15 cellular contexts compared by ENCODE assay signal in the genomic region with DNA sequence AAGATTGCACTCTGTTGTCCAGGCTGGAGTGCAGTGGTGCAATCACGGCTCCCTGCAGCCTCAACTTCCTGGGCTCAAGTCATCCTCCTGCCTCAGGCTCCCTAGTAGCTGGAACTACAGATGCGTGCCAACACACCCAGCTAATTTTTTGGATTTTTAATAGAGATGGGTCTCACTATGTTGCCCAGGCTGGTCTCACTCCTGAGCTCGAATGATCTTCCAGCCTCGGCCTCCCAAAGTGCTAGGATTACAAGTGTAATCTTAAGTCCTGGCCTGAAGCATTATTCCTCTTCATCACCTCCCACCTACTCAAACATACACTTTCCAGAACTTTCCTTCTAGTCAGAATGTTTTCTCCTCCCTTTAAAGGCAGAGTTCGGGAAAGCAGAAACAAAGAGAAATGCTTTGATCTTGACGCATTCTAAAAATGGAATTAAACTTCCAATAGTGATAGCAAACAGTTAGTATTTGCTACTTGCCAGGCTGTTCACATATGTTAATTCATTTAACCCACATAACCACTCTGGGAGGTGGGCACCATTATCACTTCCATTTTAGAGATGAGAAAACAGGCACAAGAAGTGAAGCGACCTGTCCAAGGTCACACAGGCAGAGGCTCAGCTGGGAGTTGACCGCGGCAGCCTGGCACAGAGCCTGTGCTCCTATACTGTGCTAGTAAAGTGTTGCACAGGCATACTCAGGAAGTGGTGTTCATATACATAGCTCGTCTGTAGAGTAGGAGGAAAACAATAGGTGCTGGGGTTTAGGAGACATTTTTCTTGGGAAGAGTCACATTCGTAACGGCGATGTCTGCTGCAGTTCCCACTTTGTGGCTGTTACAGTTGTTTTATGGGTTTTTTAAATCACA. TPM values are rescaled to one million over a fixed set of nuclear protein-coding genes. Genes with fewer than 3 reads are reported as not detected.
DNase-seq lines count a peak whose midpoint lies in the region; ATAC-seq and TF ChIP-seq lines count a peak whose summit lies in the region.
"Had no signal": no experiment of that assay in that cellular context is flagged by ENCODE, and none has a peak within 500 bp of the region (broad histone marks: within the 10 kb centered on the region; RNA-seq: fewer than 3 reads in every experiment).

No MANE protein-coding gene starts in this region.

- H3K4me1 Mint-ChIP-seq in MCF 10A (ENCODE audit: insufficient read depth, unreplicated experiment) (peaks cover 42% of the 10 kb centered on the region), nephron (peaks cover 47% of the 10 kb centered on the region)

- no peaks in the 10 kb centered on the region for H3K9me3 Mint-ChIP-seq in MCF 10A (ENCODE audit: unreplicated experiment)
- H3K9me3 Mint-ChIP-seq in nephron = no peaks in the 10 kb centered on the region

- TF ChIP-seq CTCF in DOHH2 (IDR thresholded peaks at IDR 0.05; ENCODE audit: low read depth, low read length, poor library complexity, severe bottlenecking) (no peak), MCF 10A (IDR thresholded peaks at IDR 0.05; ENCODE audit: unreplicated experiment) (no peak), nephron (IDR thresholded peaks at IDR 0.05; ENCODE audit: unreplicated experiment in 3 of 3) (no peak)

- peak overlapping the region; percentile 14; the same call in 1 of the 2 replicates for H3K4me2 ChIP-seq in DOHH2 (ENCODE audit: low read length)
- H3K4me2 ChIP-seq: KMS-11 had no signal

- no peak overlapping the region for H3K4me3 ChIP-seq in DOHH2 (ENCODE audit: low read length)
- H3K4me3 ChIP-seq: body of pancreas had no signal

- H3K4me3 Mint-ChIP-seq in MCF 10A (ENCODE audit: unreplicated experiment) (no peak overlapping the region), nephron (peak overlapping the region; percentile 9 to 78 (median 46))

- CTCF ChIA-PET in MCF 10A (lab: Yijun Ruan, JAX) = interaction anchor here (0.7 to 1.7 kb wide), 5 partner anchors 25 to 94 kb away, joined by 3 to 7 read pairs (median 4); no protein-coding TSS in a partner anchor

- no peaks in the 10 kb centered on the region for H3K9me2 ChIP-seq in DOHH2 (replicated peaks; ENCODE audit: control insufficient read depth, low read length)

- H3F3A ChIP-seq in DOHH2 (ENCODE audit: control insufficient read depth, insufficient read depth) = peaks cover 30% of the 10 kb centered on the region

- in situ Hi-C loops in ACHN (cut with HindIII; ENCODE audit: low pct_ligation_motif_present, low pct_unique_long_range_greater_than_20kb, low sequenced_read_pairs) = no loop called here

- H3K4me1 ChIP-seq in DOHH2 (ENCODE audit: control insufficient read depth, low read length) = peaks cover 51% of the 10 kb centered on the region

- H3K79me2 ChIP-seq in DOHH2 (ENCODE audit: control insufficient read depth, low read length) = peaks cover 6% of the 10 kb centered on the region; the same call in 1 of the 2 replicates

- peak; percentile 2 to 24 for DNase-seq in Kasumi-1 (lab: John Stamatoyannopoulos, UW)
- DNase-seq in MCF 10A (ENCODE audit: unreplicated experiment) = peak; percentile 71
- DNase-seq in D341Med (ENCODE audit: low spot score) = no peak
- DNase-seq in ACHN = no peak
- no peak for DNase-seq in activated CD4-positive, CD25-positive, alpha-beta regulatory T cell (lab: John Stamatoyannopoulos, UW)
- DNase-seq: body of pancreas, foreskin fibroblast, NCI-H226 had no signal

- H3K9me3 ChIP-seq in DOHH2 (ENCODE audit: control insufficient read depth, insufficient read depth, low read length) = no peaks in the 10 kb centered on the region
- H3K9me3 ChIP-seq: body of pancreas had no signal

- H3K27ac ChIP-seq in DOHH2 (ENCODE audit: low read depth, low read length) = 0 out of 2 replicates have a peak overlapping the region, but pooled peaks have one; percentile 0
- H3K27ac ChIP-seq: body of pancreas, KMS-11 had no signal

- POLR2A ChIA-PET in MCF 10A (lab: Yijun Ruan, JAX) = interaction anchor here (0.6 to 1.5 kb wide), 10 partner anchors 8 to 91 kb away, joined by 3 to 5 read pairs (median 4); a partner anchor contains a TSS

- H3K27me3 ChIP-seq in DOHH2 (ENCODE audit: control insufficient read depth, low read length) = no peaks in the 10 kb centered on the region
- H3K27me3 ChIP-seq: body of pancreas had no signal

- no peaks in the 10 kb centered on the region for H3K27me3 Mint-ChIP-seq in MCF 10A (ENCODE audit: insufficient read depth, unreplicated experiment)
- H3K27me3 Mint-ChIP-seq in nephron (ENCODE audit: low read depth) = no peaks in the 10 kb centered on the region

- no peaks in the 10 kb centered on the region for H4K20me1 ChIP-seq in DOHH2 (ENCODE audit: control insufficient read depth, insufficient read depth, low read depth, low read length)

- H3K27ac Mint-ChIP-seq in MCF 10A (ENCODE audit: low read depth, unreplicated experiment) = no peak overlapping the region
- peak overlapping the region; percentile 19 to 78 (median 30) for H3K27ac Mint-ChIP-seq in nephron

- intact Hi-C loops in MCF 10A (cut with micrococcal nuclease) = no loop called here

- H3K36me3 ChIP-seq in DOHH2 (ENCODE audit: control insufficient read depth, low read length) = peaks cover 12% of the 10 kb centered on the region

- ATAC-seq in esophagus mucosa = no peak
- ATAC-seq: body of pancreas, SK-N-SH treated with all-trans-retinoic acid at 6 μM for 48 hours had no signal

- BruUV-seq in MCF 10A (replicated peaks; lab: Mats Ljungman, UMichigan) = no TSS peak

- H3K36me3 Mint-ChIP-seq in MCF 10A (ENCODE audit: insufficient read depth, unreplicated experiment) (peaks cover 6% of the 10 kb centered on the region), nephron (ENCODE audit: low read depth) (no peaks in the 10 kb centered on the region)

RNA-seq across cellular contexts. Expression of a gene that starts 24.6 kb away (rescaled TPM):
- not detected in 2 replicates for total RNA-seq in MCF 10A (2022)
- total RNA-seq in esophagus mucosa = not detected
- total RNA-seq: body of pancreas, liver, renal cortical epithelial cell had no signal

Comparison
In these comparisons a context has a peak if more than half of its experiments do, and no peak if none do; other contexts are left out.
1. DNase-seq: peak in Kasumi-1 (2 of 2) and MCF 10A (single experiment); none in D341Med (single experiment), ACHN (single experiment) and activated CD4-positive, CD25-positive, alpha-beta regulatory T cell (0 of 4).